ENCODE assay signal across 7 cellular contexts in the genomic region with DNA sequence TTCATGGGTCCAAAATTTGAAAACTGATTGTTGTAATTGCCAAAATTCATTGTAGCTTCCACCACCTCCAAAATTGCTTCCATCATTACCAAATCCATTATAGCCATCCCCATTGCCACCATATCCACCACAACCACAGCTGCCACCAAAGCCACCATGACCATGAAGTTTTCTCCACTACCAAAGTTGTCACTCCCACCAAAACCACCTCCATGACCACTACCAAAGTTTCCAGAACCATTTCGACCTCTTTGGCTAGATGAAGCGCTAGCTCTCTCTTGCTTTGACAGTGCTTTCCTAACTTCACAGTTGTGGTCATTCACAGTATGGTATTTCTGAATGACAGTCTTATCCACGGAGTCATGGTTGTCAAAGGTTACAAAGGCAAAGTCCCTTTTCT. TPM values are rescaled to one million over a fixed set of nuclear protein-coding genes. Genes with fewer than 3 reads are reported as not detected.
DNase-seq lines count a peak whose midpoint lies in the region; ATAC-seq and TF ChIP-seq lines count a peak whose summit lies in the region.
"Not testable (repeated sequence)": the region's sequence is repeated elsewhere in the genome, so short reads cannot be mapped to it uniquely, and the experiment has no call there.

No MANE protein-coding gene starts in this region.

- ATAC-seq in CD8-positive, alpha-beta T cell = not testable (repeated sequence)

- DNase-seq in CD8-positive, alpha-beta T cell = peak in 1 of 7 experiments; percentile 20
- peak; percentile 73 for DNase-seq in activated CD4-positive, alpha-beta T cell treated with anti-CD3 and anti-CD28 coated beads, Interleukin-2, amount 10 ng/mL, durations not matched to agents 24 days and 14 days
- peak; percentile 85 for DNase-seq in activated CD8-positive, alpha-beta memory T cell treated with anti-CD3 and anti-CD28 coated beads, Interleukin-2, amount 50 U/mL, for 48 hours
- peak; percentile 28 for DNase-seq in activated naive CD4-positive, alpha-beta T cell treated with anti-CD3 and anti-CD28 coated beads for 36 hours
- not testable (repeated sequence) for DNase-seq in effector memory CD4-positive, alpha-beta T cell
- peak; percentile 62 for DNase-seq in stimulated activated CD4-positive, alpha-beta T cell treated with anti-CD3 and anti-CD28 coated beads, Interleukin-15, amount 100 ng/mL, for 24 hours
- DNase-seq in stimulated activated CD8-positive, alpha-beta memory T cell treated with anti-CD3 and anti-CD28 coated beads, Interleukin-2, amount 100 ng/mL, for 48 hours (ENCODE audit: low read depth in 2 of 2) = peak; percentile 42 to 48

- H3K36me3 Mint-ChIP-seq in CD8-positive, alpha-beta T cell = peaks cover 20% of the 10 kb centered on the region
- not testable (repeated sequence) for H3K36me3 Mint-ChIP-seq in activated CD4-positive, alpha-beta T cell treated with anti-CD3 and anti-CD28 coated beads, Interleukin-2, amount 10 ng/mL, durations not matched to agents 24 days and 14 days (ENCODE audit: low read depth); activated naive CD4-positive, alpha-beta T cell treated with anti-CD3 and anti-CD28 coated beads for 36 hours (ENCODE audit: low read depth)

- H3K4me3 Mint-ChIP-seq in CD8-positive, alpha-beta T cell = peak overlapping the region; percentile 38
- H3K4me3 Mint-ChIP-seq in activated CD4-positive, alpha-beta T cell treated with anti-CD3 and anti-CD28 coated beads, Interleukin-2, amount 10 ng/mL, durations not matched to agents 24 days and 14 days = peak overlapping the region; percentile 8
- peak overlapping the region; percentile 6 for H3K4me3 Mint-ChIP-seq in activated naive CD4-positive, alpha-beta T cell treated with anti-CD3 and anti-CD28 coated beads for 36 hours

- H3K36me3 ChIP-seq in CD8-positive, alpha-beta T cell (ENCODE audit: insufficient read depth, low read length); effector memory CD4-positive, alpha-beta T cell (ENCODE audit: control insufficient read depth, insufficient read depth, low read length): not testable (repeated sequence)

- not testable (repeated sequence) for TF ChIP-seq CTCF in CD8-positive, alpha-beta T cell (IDR thresholded peaks at IDR 0.05)

- POLR2A ChIA-PET in CD8-positive, alpha-beta T cell (lab: Charles Lee) = interaction anchor here (0.9 to 2.1 kb wide), 4 partner anchors 10 to 78 kb away, joined by 3 to 9 read pairs (median 6); partner anchors contain the start of gene M6PR

- not testable (repeated sequence) for H3K9me3 Mint-ChIP-seq in CD8-positive, alpha-beta T cell; activated CD4-positive, alpha-beta T cell treated with anti-CD3 and anti-CD28 coated beads, Interleukin-2, amount 10 ng/mL, durations not matched to agents 24 days and 14 days; activated naive CD4-positive, alpha-beta T cell treated with anti-CD3 and anti-CD28 coated beads for 36 hours

- not testable (repeated sequence) for H3K27ac ChIP-seq in CD8-positive, alpha-beta T cell (ENCODE audit: low read depth, low read length)
- peak overlapping the region; percentile 48 for H3K27ac ChIP-seq in effector memory CD4-positive, alpha-beta T cell (ENCODE audit: insufficient read depth, low read length, poor library complexity, severe bottlenecking)

- CTCF ChIA-PET in CD8-positive, alpha-beta T cell (lab: Charles Lee) = interaction anchor here (0.6 to 6.5 kb wide), 5 partner anchors 10 to 76 kb away, joined by 3 to 57 read pairs (median 6); partner anchors contain the start of gene M6PR
- CTCF ChIA-PET in activated naive CD4-positive, alpha-beta T cell treated with anti-CD3 and anti-CD28 coated beads for 36 hours (lab: Charles Lee) = interaction anchor here (0.7 to 6.6 kb wide), 5 partner anchors 10 to 533 kb away, joined by 3 to 40 read pairs (median 6); partner anchors contain the start of gene M6PR

- H3K4me1 ChIP-seq in CD8-positive, alpha-beta T cell (ENCODE audit: insufficient read depth, low read length) = peaks cover 78% of the 10 kb centered on the region
- H3K4me1 ChIP-seq in effector memory CD4-positive, alpha-beta T cell (ENCODE audit: control insufficient read depth, insufficient read depth, low read length, poor library complexity, severe bottlenecking) = peaks cover 63% of the 10 kb centered on the region

- H3K9me3 ChIP-seq in CD8-positive, alpha-beta T cell (ENCODE audit: low read length); effector memory CD4-positive, alpha-beta T cell (ENCODE audit: control insufficient read depth, low read length): not testable (repeated sequence)

- H3K27me3 ChIP-seq in CD8-positive, alpha-beta T cell (ENCODE audit: insufficient read depth, low read length); effector memory CD4-positive, alpha-beta T cell (replicated peaks; ENCODE audit: control insufficient read depth, insufficient read depth, low read length, poor library complexity, severe bottlenecking): not testable (repeated sequence)

- H3K4me1 Mint-ChIP-seq in CD8-positive, alpha-beta T cell (ENCODE audit: low read depth) = peaks cover 50% of the 10 kb centered on the region
- H3K4me1 Mint-ChIP-seq in activated CD4-positive, alpha-beta T cell treated with anti-CD3 and anti-CD28 coated beads, Interleukin-2, amount 10 ng/mL, durations not matched to agents 24 days and 14 days = peaks cover 16% of the 10 kb centered on the region
- H3K4me1 Mint-ChIP-seq in activated naive CD4-positive, alpha-beta T cell treated with anti-CD3 and anti-CD28 coated beads for 36 hours (ENCODE audit: low read depth) = peaks cover 50% of the 10 kb centered on the region

- intact Hi-C loops in CD8-positive, alpha-beta T cell (cut with DNase I, micrococcal nuclease); activated naive CD4-positive, alpha-beta T cell treated with anti-CD3 and anti-CD28 coated beads for 36 hours (cut with micrococcal nuclease): not testable (repeated sequence)
- intact Hi-C loops in activated CD4-positive, alpha-beta T cell treated with anti-CD3 and anti-CD28 coated beads, Interleukin-2, amount 10 ng/mL, durations not matched to agents 24 days and 14 days (cut with micrococcal nuclease) = loop anchor here (5.0 to 10.0 kb wide), 3 partner anchors 40 to 837 kb away; partner anchors contain the start of genes CLEC2B and KLRG1

- not testable (repeated sequence) for H3K4me3 ChIP-seq in CD8-positive, alpha-beta T cell (ENCODE audit: low read depth, low read length); effector memory CD4-positive, alpha-beta T cell (ENCODE audit: insufficient read depth, low read depth, low read length, poor library complexity, severe bottlenecking)

- H3K27me3 Mint-ChIP-seq in CD8-positive, alpha-beta T cell (ENCODE audit: low read depth); activated CD4-positive, alpha-beta T cell treated with anti-CD3 and anti-CD28 coated beads, Interleukin-2, amount 10 ng/mL, durations not matched to agents 24 days and 14 days; activated naive CD4-positive, alpha-beta T cell treated with anti-CD3 and anti-CD28 coated beads for 36 hours (ENCODE audit: low read depth): not testable (repeated sequence)

- peak overlapping the region; percentile 95 for H3K27ac Mint-ChIP-seq in CD8-positive, alpha-beta T cell
- H3K27ac Mint-ChIP-seq in activated CD4-positive, alpha-beta T cell treated with anti-CD3 and anti-CD28 coated beads, Interleukin-2, amount 10 ng/mL, durations not matched to agents 24 days and 14 days = peak overlapping the region; percentile 82
- H3K27ac Mint-ChIP-seq in activated naive CD4-positive, alpha-beta T cell treated with anti-CD3 and anti-CD28 coated beads for 36 hours = peak overlapping the region; percentile 69

RNA-seq across cellular contexts. Expression of gene KLRG1, which starts 38.3 kb away (rescaled TPM):
- total RNA-seq in CD8-positive, alpha-beta T cell = 10 to 100 TPM; 13.8 to 17.7 TPM
- 0.71 and 0.84 TPM in 2 replicates for total RNA-seq in activated CD4-positive, alpha-beta T cell treated with anti-CD3 and anti-CD28 coated beads, Interleukin-2, amount 10 ng/mL, durations not matched to agents 24 days and 14 days
- total RNA-seq in activated naive CD4-positive, alpha-beta T cell treated with anti-CD3 and anti-CD28 coated beads for 36 hours = 1 to 10 TPM; 3.9 to 5.2 TPM
